In the genomic region with DNA sequence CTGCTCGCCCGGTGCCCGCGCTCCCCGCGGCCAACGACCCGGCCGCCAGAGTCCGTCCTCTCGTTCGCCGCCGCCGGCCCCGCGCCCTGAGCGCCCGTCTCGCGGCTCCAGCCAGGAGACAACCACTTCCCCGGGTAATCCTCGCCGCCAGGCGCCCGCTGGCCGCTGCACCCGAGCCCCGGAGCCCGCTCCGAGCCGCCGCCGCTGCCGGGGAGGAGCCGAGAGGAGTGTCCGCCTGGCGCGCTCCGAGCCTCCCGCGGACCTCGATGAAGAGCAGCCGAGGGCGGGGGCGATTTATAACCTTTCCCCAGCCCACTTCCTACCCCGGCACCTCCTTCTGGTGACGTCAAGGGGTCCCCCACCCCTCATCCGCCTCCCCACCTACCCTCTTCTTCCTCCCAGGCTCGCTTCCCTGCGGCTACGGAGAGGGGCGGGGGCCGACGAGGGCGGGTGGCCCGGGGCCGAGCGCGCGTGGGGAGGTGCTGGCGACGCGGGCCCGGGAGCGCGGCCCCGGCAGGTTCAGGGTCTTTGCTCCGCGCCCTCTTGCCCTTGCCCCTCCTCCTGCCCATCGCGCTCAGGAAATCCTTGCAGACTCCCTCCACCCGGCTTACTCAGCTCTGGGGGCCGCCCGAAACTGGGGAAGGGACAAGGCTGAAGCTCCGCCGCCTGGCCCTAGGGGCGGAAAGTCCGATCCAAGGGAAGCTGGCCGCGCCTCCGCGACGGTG, we compare ENCODE assay signal across 8 cellular contexts. TPM values are rescaled to one million over a fixed set of nuclear protein-coding genes. Genes with fewer than 3 reads are reported as not detected.
A peak's percentile ranks its signal among the peaks of the same experiment; 100 is the strongest.
DNase-seq lines count a peak whose midpoint lies in the region; ATAC-seq and TF ChIP-seq lines count a peak whose summit lies in the region.

Gene FLT1, minus strand, starts transcription at position 268 of the 725 bp plus-strand sequence. CDS start 285 bp downstream, outside the sequence.

- H3K27me3 Mint-ChIP-seq in activated CD8-positive, alpha-beta memory T cell treated with anti-CD3 and anti-CD28 coated beads, Interleukin-2, amount 10 ng/mL, durations not matched to agents 7 days and 5 days, result peaks cover 77% of the 10 kb centered on the region
- H3K27me3 Mint-ChIP-seq in neural crest cell (ENCODE audit: low read depth), result peaks cover 96% of the 10 kb centered on the region

- TF ChIP-seq CTCF in AG09309 (IDR thresholded peaks at IDR 0.05; ENCODE audit: control insufficient read depth, insufficient read depth, low read depth, low read length, missing control alignments) (no peak), foreskin keratinocyte (conservative IDR thresholded peaks at IDR 0.05) (no peak), neural crest cell (conservative IDR thresholded peaks at IDR 0.05) (no peak)

- H3K4me3 ChIP-seq in AG09309 (ENCODE audit: control insufficient read depth, low read depth, low read length), result peak within 1 kb of the TSS; percentile 94
- H3K4me3 ChIP-seq in urinary bladder (ENCODE audit: low read depth, low read length), result peak within 1 kb of the TSS; percentile 51

- peaks cover 13% of the 10 kb centered on the region for H3K4me1 Mint-ChIP-seq in activated CD8-positive, alpha-beta memory T cell treated with anti-CD3 and anti-CD28 coated beads, Interleukin-2, amount 10 ng/mL, durations not matched to agents 7 days and 5 days
- H3K4me1 Mint-ChIP-seq in neural crest cell, result peaks cover 13% of the 10 kb centered on the region

- H3K4me1 ChIP-seq in foreskin keratinocyte (no peaks in the 10 kb centered on the region), urinary bladder (ENCODE audit: insufficient read depth) (peaks cover 3% of the 10 kb centered on the region)

- DNase-seq in AG09309 (ENCODE audit: low read depth) (no peak), foreskin keratinocyte (no peak), neural crest cell (ENCODE audit: low read depth, low spot score) (peak; percentile 27), HUDEP-2 (lab: John Stamatoyannopoulos, UW; ENCODE audit: unreplicated experiment in 76 of 76) (no peak)
- DNase-seq in activated CD8-positive, alpha-beta memory T cell treated with anti-CD3 and anti-CD28 coated beads, Interleukin-2, amount 10 ng/mL, durations not matched to agents 7 days and 5 days, result no peak

- no peak within 1 kb of the TSS for H3K27ac Mint-ChIP-seq in activated CD8-positive, alpha-beta memory T cell treated with anti-CD3 and anti-CD28 coated beads, Interleukin-2, amount 10 ng/mL, durations not matched to agents 7 days and 5 days
- no peak within 1 kb of the TSS for H3K27ac Mint-ChIP-seq in neural crest cell (ENCODE audit: unreplicated experiment)

- H3K27me3 ChIP-seq in foreskin keratinocyte, result peaks cover 91% of the 10 kb centered on the region

- CTCF ChIA-PET in activated CD8-positive, alpha-beta memory T cell treated with anti-CD3 and anti-CD28 coated beads, Interleukin-2, amount 10 ng/mL, durations not matched to agents 7 days and 5 days (lab: Charles Lee), result no interaction called here

- WGBS in urinary bladder, result under 1% methylated on average over 84 of the region's 84 CpGs

- no peaks in the 10 kb centered on the region for H3K36me3 Mint-ChIP-seq in activated CD8-positive, alpha-beta memory T cell treated with anti-CD3 and anti-CD28 coated beads, Interleukin-2, amount 10 ng/mL, durations not matched to agents 7 days and 5 days
- H3K36me3 Mint-ChIP-seq in neural crest cell (ENCODE audit: low read depth), result no peaks in the 10 kb centered on the region

- no peaks in the 10 kb centered on the region for H3K9me3 Mint-ChIP-seq in activated CD8-positive, alpha-beta memory T cell treated with anti-CD3 and anti-CD28 coated beads, Interleukin-2, amount 10 ng/mL, durations not matched to agents 7 days and 5 days (ENCODE audit: low read depth)
- no peaks in the 10 kb centered on the region for H3K9me3 Mint-ChIP-seq in neural crest cell

- ATAC-seq in GM21786 (IDR thresholded peaks at IDR 0.05; ENCODE audit: unreplicated experiment) (peak; percentile 21), foreskin keratinocyte (peak; percentile 53), GM19324 (IDR thresholded peaks at IDR 0.05; ENCODE audit: low FRiP score, unreplicated experiment) (no peak)
- peak; percentile 50 for ATAC-seq in activated CD8-positive, alpha-beta memory T cell treated with anti-CD3 and anti-CD28 coated beads, Interleukin-2, amount 10 ng/mL, durations not matched to agents 7 days and 5 days

- peak within 1 kb of the TSS; percentile 17 for H3K4me3 Mint-ChIP-seq in activated CD8-positive, alpha-beta memory T cell treated with anti-CD3 and anti-CD28 coated beads, Interleukin-2, amount 10 ng/mL, durations not matched to agents 7 days and 5 days
- H3K4me3 Mint-ChIP-seq in neural crest cell, result peak within 1 kb of the TSS; percentile 78

- H3K36me3 ChIP-seq in urinary bladder (ENCODE audit: insufficient read depth), result no peaks in the 10 kb centered on the region

- no peak within 1 kb of the TSS for H3K27ac ChIP-seq in foreskin keratinocyte
- H3K27ac ChIP-seq in urinary bladder (ENCODE audit: low read depth), result peak within 1 kb of the TSS; percentile 25

RNA-seq across cellular contexts. Expression of gene FLT1, which starts in this region (rescaled TPM):
- total RNA-seq in activated CD8-positive, alpha-beta memory T cell treated with anti-CD3 and anti-CD28 coated beads, Interleukin-2, amount 10 ng/mL, durations not matched to agents 7 days and 5 days, result 1 to 10 TPM in 1 of 2 experiments, under 1 TPM in 1; 0.44 to 1.4 TPM
- total RNA-seq in foreskin keratinocyte, result not detected in 2 replicates
- polyA plus RNA-seq in foreskin keratinocyte, result not detected in 2 replicates
- total RNA-seq in neural crest cell, result 0.11 TPM in 1 of 2 replicates, not detected in the other
- 37.5 TPM for total RNA-seq in urinary bladder
- polyA plus RNA-seq in urinary bladder, result 20.3 TPM

Comparison
In these comparisons a context has a peak if more than half of its experiments do, and no peak if none do; other contexts are left out.
1. RNA of gene FLT1 (total RNA-seq): 37.5 TPM in urinary bladder (single experiment); 0.44 to 1.4 TPM in activated CD8-positive, alpha-beta memory T cell treated with anti-CD3 and anti-CD28 coated beads, Interleukin-2, amount 10 ng/mL, durations not matched to agents 7 days and 5 days, 0.11 TPM in neural crest cell and not detected in foreskin keratinocyte; every median in the first group is over 10 times any median in the second.
2. RNA of gene FLT1 (polyA plus RNA-seq): 20.3 TPM in urinary bladder (single experiment); not detected in foreskin keratinocyte; every median in the first group is over 10 times any median in the second.
3. Peak in ATAC-seq in foreskin keratinocyte; RNA of the gene not detected or under 1 TPM.
4. Peak in DNase-seq in neural crest cell; RNA of the gene not detected or under 1 TPM.